In the genomic region with DNA sequence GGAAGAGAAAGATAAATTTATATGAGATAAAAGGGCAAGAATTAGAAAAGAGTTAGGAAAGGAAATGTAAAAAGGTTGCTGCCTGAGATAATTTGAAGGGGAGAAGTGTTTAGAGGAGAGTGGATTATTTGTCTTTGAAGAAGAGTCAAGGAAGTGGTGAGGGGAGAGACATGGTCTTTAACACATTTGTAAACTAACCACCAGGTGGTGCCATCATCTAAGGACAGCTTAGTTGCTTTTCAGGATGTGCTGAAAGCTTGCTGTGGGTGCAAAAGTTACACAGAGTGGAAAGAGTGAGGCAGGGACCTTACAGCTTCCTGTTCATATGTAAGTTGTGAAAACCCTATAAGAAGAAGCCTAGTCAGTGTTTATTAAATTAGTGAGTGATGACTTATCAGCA, we compare ENCODE assay signal across 11 cellular contexts.
DNase-seq lines count a peak whose midpoint lies in the region; ATAC-seq, FAIRE-seq and TF ChIP-seq lines count a peak whose summit lies in the region.
"Had no signal": no experiment of that assay in that cellular context is flagged by ENCODE, and none has a peak within 500 bp of the region (broad histone marks: within the 10 kb centered on the region; RNA-seq: fewer than 3 reads in every experiment).

No MANE protein-coding gene starts in this region.

- H3K4me2 ChIP-seq in GM12878 (ENCODE audit: control insufficient read depth, insufficient read depth), result no peak overlapping the region

- SMC1A ChIA-PET in GM12878 (lab: Charles Lee; ENCODE audit: uncharacterized antibody, unreplicated experiment), result interaction anchor here (0.8 to 1.2 kb wide), 3 partner anchors 15 to 190 kb away, joined by 3 read pairs; no protein-coding TSS in a partner anchor

- no peak overlapping the region for H3K9ac ChIP-seq in GM12878 (ENCODE audit: control insufficient read depth, insufficient read depth, low read length)

- no peak for TF ChIP-seq EP300 in GM12878 (IDR thresholded peaks at IDR 0.05; ENCODE audit: borderline replicate concordance in 1 of 2, control insufficient read depth in 1 of 2, low read depth in 2 of 2, low read length in 2 of 2)

- no TSS peak for BruUV-seq in GM12878 (replicated peaks; lab: Mats Ljungman, UMichigan)

- H3K27me3 ChIP-seq in GM12878 (replicated peaks in 1 of 2; ENCODE audit: control insufficient read depth in 2 of 2, insufficient read depth in 2 of 2, low read length in 1 of 2) (no peaks in the 10 kb centered on the region), lower lobe of right lung (ENCODE audit: low read depth) (no peaks in the 10 kb centered on the region)

- DNase-seq in NCI-H2029 (lab: John Stamatoyannopoulos, UW), result peak; percentile 78
- no peak for DNase-seq in GM12878 (ENCODE audit: low read depth, low spot score)
- no peak for DNase-seq in effector memory CD8-positive, alpha-beta T cell
- no peak for DNase-seq in lower lobe of right lung

- ATAC-seq in GM12878 (peak; percentile 57; the same call in 2 of the 3 replicates), HG02642 (IDR thresholded peaks at IDR 0.05; ENCODE audit: poor library complexity, unreplicated experiment) (no peak), GM19397 (IDR thresholded peaks at IDR 0.05; ENCODE audit: unreplicated experiment) (no peak), lower lobe of right lung (no peak)
- no peak for ATAC-seq in effector memory CD8-positive, alpha-beta T cell (replicated peaks)

- no peaks in the 10 kb centered on the region for H3K36me3 Mint-ChIP-seq in effector memory CD8-positive, alpha-beta T cell (ENCODE audit: insufficient read depth)
- H3K36me3 Mint-ChIP-seq: IgD-negative memory B cell had no signal

- intact Hi-C loops in GM12878 (cut with micrococcal nuclease; ENCODE audit: unreplicated experiment) (no loop called here), lower lobe of right lung (cut with DNase I) (no loop called here)

- RAD21 ChIA-PET in GM12878 (lab: Charles Lee; ENCODE audit: unreplicated experiment), result no interaction called here

- H3K4me3 Mint-ChIP-seq in effector memory CD8-positive, alpha-beta T cell, result no peak overlapping the region
- H3K4me3 Mint-ChIP-seq: activated naive CD8-positive, alpha-beta T cell; IgD-negative memory B cell had no signal

- in situ Hi-C loops in GM12878 (cut with MboI), result no loop called here

- H3K4me3 ChIP-seq in GM12878 (no peak overlapping the region), lower lobe of right lung (no peak overlapping the region)
- H3K4me3 ChIP-seq: lung had no signal

- no peak overlapping the region for H3K27ac Mint-ChIP-seq in effector memory CD8-positive, alpha-beta T cell
- H3K27ac Mint-ChIP-seq: activated naive CD8-positive, alpha-beta T cell; IgD-negative memory B cell had no signal

- TF ChIP-seq CTCF in 22Rv1 (IDR thresholded peaks at IDR 0.05), result peak; percentile 49
- TF ChIP-seq CTCF in GM12874 (IDR thresholded peaks at IDR 0.05; ENCODE audit: insufficient read depth, low read depth, low read length), result peak; percentile 35; the same call in 1 of the 2 replicates
- TF ChIP-seq CTCF in GM12878 (IDR thresholded peaks at IDR 0.05 in 2 of 3, conservative IDR thresholded peaks at IDR 0.05 in 1 of 3; ENCODE audit: control insufficient read depth in 2 of 3, extremely low read depth in 1 of 3, insufficient read depth in 1 of 3, low read depth in 3 of 3, low read length in 3 of 3), result peak in 2 of 3 experiments; percentile 19 to 30; a peak in 3 of 6 replicates
- TF ChIP-seq CTCF in lower lobe of right lung (IDR thresholded peaks at IDR 0.05), result no peak

- peaks cover 5 to 8% of the 10 kb centered on the region in 2 donors for H3K9me3 Mint-ChIP-seq in effector memory CD8-positive, alpha-beta T cell

- no peak for FAIRE-seq in GM12878 (lab: Jason Lieb, UNC)

- 0 out of 2 replicates have a peak, but pooled peaks have one; percentile 12 for TF ChIP-seq RAD21 in GM12878 (IDR thresholded peaks at IDR 0.05; ENCODE audit: insufficient read depth, low read depth, low read length)

- H3K9me3 ChIP-seq in GM12878 (replicated peaks; ENCODE audit: control insufficient read depth, insufficient read depth, low read length), result no peaks in the 10 kb centered on the region
- H3K9me3 ChIP-seq in lower lobe of right lung, result no peaks in the 10 kb centered on the region

- H4K20me1 ChIP-seq in GM12878 (ENCODE audit: control insufficient read depth, insufficient read depth), result no peaks in the 10 kb centered on the region

- TF ChIP-seq POLR2A in GM12878 (IDR thresholded peaks at IDR 0.05; ENCODE audit: low read depth, low read length), result no peak

- H3K4me1 ChIP-seq in GM12878 (ENCODE audit: control insufficient read depth, insufficient read depth, low read length) (no peaks in the 10 kb centered on the region), lower lobe of right lung (no peaks in the 10 kb centered on the region)

- no peaks in the 10 kb centered on the region for H3K4me1 Mint-ChIP-seq in effector memory CD8-positive, alpha-beta T cell (ENCODE audit: low read depth in 2 of 2)
- H3K4me1 Mint-ChIP-seq: IgD-negative memory B cell had no signal

- no peaks in the 10 kb centered on the region for H3K27me3 Mint-ChIP-seq in effector memory CD8-positive, alpha-beta T cell
- H3K27me3 Mint-ChIP-seq: IgD-negative memory B cell had no signal

- no peak overlapping the region for H3K27ac ChIP-seq in 22Rv1
- H3K27ac ChIP-seq in GM12878 (ENCODE audit: control insufficient read depth, insufficient read depth), result no peak overlapping the region
- no peak overlapping the region for H3K27ac ChIP-seq in lower lobe of right lung

- H3K36me3 ChIP-seq in GM12878 (ENCODE audit: control insufficient read depth in 2 of 2, insufficient read depth in 2 of 2, low read length in 1 of 2), result no peaks in the 10 kb centered on the region
- H3K36me3 ChIP-seq in lower lobe of right lung, result no peaks in the 10 kb centered on the region

- no peak overlapping the region for H2AFZ ChIP-seq in GM12878 (ENCODE audit: control insufficient read depth, low read depth, low read length)

- H3K79me2 ChIP-seq in GM12878 (ENCODE audit: control insufficient read depth, insufficient read depth, low read length), result no peaks in the 10 kb centered on the region

- POLR2A ChIA-PET in GM12878 (lab: Charles Lee), result no interaction called here

- CTCF ChIA-PET in GM12878 (lab: Yijun Ruan, JAX), result interaction anchor here (0.6 to 1.3 kb wide), 2 partner anchors 10 to 15 kb away, joined by 3 read pairs; no protein-coding TSS in a partner anchor

TF ChIP-seq in GM12878, 131 proteins besides CTCF, POLR2A, EP300 and RAD21:
- peak; percentile 61; the same call in 1 of the 2 replicates for TF ChIP-seq CBX5 (IDR thresholded peaks at IDR 0.05; ENCODE audit: low read depth)
- TF ChIP-seq, protein P1, sequence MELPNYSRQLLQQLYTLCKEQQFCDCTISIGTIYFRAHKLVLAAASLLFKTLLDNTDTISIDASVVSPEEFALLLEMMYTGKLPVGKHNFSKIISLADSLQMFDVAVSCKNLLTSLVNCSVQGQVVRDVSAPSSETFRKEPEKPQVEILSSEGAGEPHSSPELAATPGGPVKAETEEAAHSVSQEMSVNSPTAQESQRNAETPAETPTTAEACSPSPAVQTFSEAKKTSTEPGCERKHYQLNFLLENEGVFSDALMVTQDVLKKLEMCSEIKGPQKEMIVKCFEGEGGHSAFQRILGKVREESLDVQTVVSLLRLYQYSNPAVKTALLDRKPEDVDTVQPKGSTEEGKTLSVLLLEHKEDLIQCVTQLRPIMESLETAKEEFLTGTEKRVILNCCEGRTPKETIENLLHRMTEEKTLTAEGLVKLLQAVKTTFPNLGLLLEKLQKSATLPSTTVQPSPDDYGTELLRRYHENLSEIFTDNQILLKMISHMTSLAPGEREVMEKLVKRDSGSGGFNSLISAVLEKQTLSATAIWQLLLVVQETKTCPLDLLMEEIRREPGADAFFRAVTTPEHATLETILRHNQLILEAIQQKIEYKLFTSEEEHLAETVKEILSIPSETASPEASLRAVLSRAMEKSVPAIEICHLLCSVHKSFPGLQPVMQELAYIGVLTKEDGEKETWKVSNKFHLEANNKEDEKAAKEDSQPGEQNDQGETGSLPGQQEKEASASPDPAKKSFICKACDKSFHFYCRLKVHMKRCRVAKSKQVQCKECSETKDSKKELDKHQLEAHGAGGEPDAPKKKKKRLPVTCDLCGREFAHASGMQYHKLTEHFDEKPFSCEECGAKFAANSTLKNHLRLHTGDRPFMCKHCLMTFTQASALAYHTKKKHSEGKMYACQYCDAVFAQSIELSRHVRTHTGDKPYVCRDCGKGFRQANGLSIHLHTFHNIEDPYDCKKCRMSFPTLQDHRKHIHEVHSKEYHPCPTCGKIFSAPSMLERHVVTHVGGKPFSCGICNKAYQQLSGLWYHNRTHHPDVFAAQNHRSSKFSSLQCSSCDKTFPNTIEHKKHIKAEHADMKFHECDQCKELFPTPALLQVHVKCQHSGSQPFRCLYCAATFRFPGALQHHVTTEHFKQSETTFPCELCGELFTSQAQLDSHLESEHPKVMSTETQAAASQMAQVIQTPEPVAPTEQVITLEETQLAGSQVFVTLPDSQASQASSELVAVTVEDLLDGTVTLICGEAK (IDR thresholded peaks at IDR 0.05; ENCODE audit: borderline replicate concordance), result no peak
TF ChIP-seq in GM12878: peak in this region for 1.
